1 cellular context compared by ENCODE assay signal in the genomic region with DNA sequence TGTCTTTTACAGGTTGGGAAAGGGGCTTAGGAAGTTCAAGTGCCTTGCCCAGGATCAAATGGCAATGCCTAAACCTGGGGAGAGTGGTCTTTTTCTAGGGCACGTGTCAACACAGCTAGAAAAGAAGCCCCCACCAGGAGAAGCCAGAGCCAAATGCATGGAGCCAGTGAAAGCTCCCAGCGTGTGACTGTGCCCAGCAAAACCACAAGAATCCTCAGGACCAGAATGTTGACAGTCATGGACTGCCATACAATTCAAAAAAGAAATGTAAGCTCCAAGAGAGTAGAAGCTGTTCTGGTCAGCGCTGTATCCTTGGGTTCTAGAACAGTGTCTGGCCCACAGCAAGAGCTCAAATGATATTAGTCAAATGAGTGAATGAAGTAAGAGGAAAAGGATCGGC.
TF ChIP-seq lines count a peak whose summit lies in the region.

No MANE protein-coding gene starts in this region.

TF ChIP-seq in IMR-90, 13 proteins besides CTCF, POLR2A, EP300 and RAD21:
- TF ChIP-seq FOS (IDR thresholded peaks at IDR 0.05; ENCODE audit: low read depth, low read length) (no peak), CEBPB (IDR thresholded peaks at IDR 0.05; ENCODE audit: low read depth, low read length) (no peak), RCOR1 (IDR thresholded peaks at IDR 0.05; ENCODE audit: insufficient replicate concordance, low read length) (no peak), MAZ (IDR thresholded peaks at IDR 0.05; ENCODE audit: borderline replicate concordance, low read depth, low read length) (no peak), SMC3 (IDR thresholded peaks at IDR 0.05; ENCODE audit: low read depth, low read length) (no peak), BHLHE40 (IDR thresholded peaks at IDR 0.05; ENCODE audit: low read depth, low read length) (no peak), CHD1 (IDR thresholded peaks at IDR 0.05; ENCODE audit: low read depth, low read length) (no peak), NFE2L2 (IDR thresholded peaks at IDR 0.05; ENCODE audit: low read depth, low read length) (no peak), RFX5 (IDR thresholded peaks at IDR 0.05; ENCODE audit: low read depth, low read length) (no peak), MAFK (IDR thresholded peaks at IDR 0.05; ENCODE audit: low read depth, low read length) (no peak), MXI1 (IDR thresholded peaks at IDR 0.05; ENCODE audit: borderline replicate concordance, low read depth, low read length) (no peak)
- TF ChIP-seq, protein P1, sequence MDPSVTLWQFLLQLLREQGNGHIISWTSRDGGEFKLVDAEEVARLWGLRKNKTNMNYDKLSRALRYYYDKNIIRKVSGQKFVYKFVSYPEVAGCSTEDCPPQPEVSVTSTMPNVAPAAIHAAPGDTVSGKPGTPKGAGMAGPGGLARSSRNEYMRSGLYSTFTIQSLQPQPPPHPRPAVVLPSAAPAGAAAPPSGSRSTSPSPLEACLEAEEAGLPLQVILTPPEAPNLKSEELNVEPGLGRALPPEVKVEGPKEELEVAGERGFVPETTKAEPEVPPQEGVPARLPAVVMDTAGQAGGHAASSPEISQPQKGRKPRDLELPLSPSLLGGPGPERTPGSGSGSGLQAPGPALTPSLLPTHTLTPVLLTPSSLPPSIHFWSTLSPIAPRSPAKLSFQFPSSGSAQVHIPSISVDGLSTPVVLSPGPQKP (IDR thresholded peaks at IDR 0.05; ENCODE audit: borderline replicate concordance, low read depth, low read length) = no peak
- TF ChIP-seq, protein P2, sequence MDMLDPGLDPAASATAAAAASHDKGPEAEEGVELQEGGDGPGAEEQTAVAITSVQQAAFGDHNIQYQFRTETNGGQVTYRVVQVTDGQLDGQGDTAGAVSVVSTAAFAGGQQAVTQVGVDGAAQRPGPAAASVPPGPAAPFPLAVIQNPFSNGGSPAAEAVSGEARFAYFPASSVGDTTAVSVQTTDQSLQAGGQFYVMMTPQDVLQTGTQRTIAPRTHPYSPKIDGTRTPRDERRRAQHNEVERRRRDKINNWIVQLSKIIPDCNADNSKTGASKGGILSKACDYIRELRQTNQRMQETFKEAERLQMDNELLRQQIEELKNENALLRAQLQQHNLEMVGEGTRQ (IDR thresholded peaks at IDR 0.05; ENCODE audit: low read depth, low read length) = no peak
